In genomic region chr3:45487508-45487907, GRCh38 we compare ENCODE assay signal across 23 cellular contexts.
"Had no signal": no experiment of that assay in that cellular context is flagged by ENCODE, and none has a peak within 500 bp of the region (broad histone marks: within the 10 kb centered on the region; RNA-seq: fewer than 3 reads in every experiment).

No MANE protein-coding gene starts in this region.

- H3K27me3 ChIP-seq: brain microvascular endothelial cell, cardiac muscle cell had no signal

- H3K27ac ChIP-seq: brain microvascular endothelial cell, cardiac muscle cell, PC-9, VCaP had no signal

- DNase-seq: activated CD4-positive, alpha-beta memory T cell treated with anti-CD3 and anti-CD28 coated beads for 36 hours; activated CD4-positive, alpha-beta T cell treated with anti-CD3 and anti-CD28 coated beads, Interleukin-2, amount 10 ng/mL, durations not matched to agents 7 days and 5 days; activated CD4-positive, CD25-positive, alpha-beta regulatory T cell; activated CD8-positive, alpha-beta memory T cell treated with anti-CD3 and anti-CD28 coated beads for 24 hours; activated gamma-delta T cell; activated naive CD4-positive, alpha-beta T cell treated with anti-CD3 and anti-CD28 coated beads for 36 hours; activated T-cell treated with anti-CD3 and anti-CD28 coated beads for 4 hours; activated T-cell treated with anti-CD3 and anti-CD28 coated beads, Interleukin-2, amount 50 U/mL, for 48 hours; brain microvascular endothelial cell; KG1; NCI-H1105; NCI-H1436; NCI-H1694 treated with DMSO at 0.1 percent for 48 hours; NCI-H2029 treated with DMSO at 0.1 percent for 48 hours; NCI-H510A treated with DMSO at 0.1 percent for 48 hours; NCI-H69; PC-9; SHP77 treated with DMSO at 0.1 percent for 48 hours; T-cell; T-helper 2 cell; T1000 had no signal

- H3K4me3 ChIP-seq: cardiac muscle cell, PC-9 had no signal
